In genomic region chr14:63204407-63205280, GRCh38 we compare ENCODE assay signal across 8 cellular contexts. TPM values are rescaled to one million over a fixed set of nuclear protein-coding genes. Genes with fewer than 3 reads are reported as not detected.
A peak's percentile ranks its signal among the peaks of the same experiment; 100 is the strongest.
DNase-seq lines count a peak whose midpoint lies in the region; ATAC-seq, FAIRE-seq and TF ChIP-seq lines count a peak whose summit lies in the region.

TSS of gene RHOJ (plus strand) at chr14:63204443. CDS start at chr14:63204870, 427 bp downstream.

- H3K9me3 ChIP-seq in iPS-20b (ENCODE audit: insufficient read depth, low read depth, low read length) (no peaks in the 10 kb centered on the region), smooth muscle cell (replicated peaks; ENCODE audit: low read depth) (no peaks in the 10 kb centered on the region)

- peak within 1 kb of the TSS; percentile 96 for H2AFZ ChIP-seq in smooth muscle cell (ENCODE audit: low read depth)

- no peak within 1 kb of the TSS for H3K27ac ChIP-seq in iPS-20b (ENCODE audit: low read length)
- H3K27ac ChIP-seq in smooth muscle cell (ENCODE audit: low read depth), result peak within 1 kb of the TSS; percentile 89

- H3K27me3 ChIP-seq in iPS-20b (ENCODE audit: insufficient read depth, low read length) (no peaks in the 10 kb centered on the region), smooth muscle cell (ENCODE audit: low read depth) (no peaks in the 10 kb centered on the region)

- no peak for ATAC-seq in GM18519 (IDR thresholded peaks at IDR 0.05; ENCODE audit: low FRiP score, unreplicated experiment)

- DNase-seq in HTR-8/SVneo (ENCODE audit: insufficient read length, low spot score) (peak; percentile 52), astrocyte of the hippocampus (ENCODE audit: low read depth, low spot score) (peak; percentile 65), smooth muscle cell (lab: John Stamatoyannopoulos, UW; ENCODE audit: unreplicated experiment) (peak; percentile 21), OCI-M1 (lab: John Stamatoyannopoulos, UW) (no peak), DMS 273 (lab: John Stamatoyannopoulos, UW; ENCODE audit: unreplicated experiment) (no peak), NOMO-1 (lab: John Stamatoyannopoulos, UW; ENCODE audit: unreplicated experiment in 2 of 2) (no peak)

- H3K79me2 ChIP-seq in smooth muscle cell (ENCODE audit: low read depth), result no peaks in the 10 kb centered on the region

- no peaks in the 10 kb centered on the region for H4K20me1 ChIP-seq in smooth muscle cell (ENCODE audit: low read depth)

- H3K36me3 ChIP-seq in iPS-20b (ENCODE audit: insufficient read depth, low read depth, low read length) (no peaks in the 10 kb centered on the region), smooth muscle cell (ENCODE audit: low read depth) (no peaks in the 10 kb centered on the region)

- no peak for TF ChIP-seq CTCF in smooth muscle cell (IDR thresholded peaks at IDR 0.05; ENCODE audit: borderline replicate concordance, insufficient read depth, poor library complexity, severe bottlenecking)

- H3K4me3 ChIP-seq in iPS-20b (ENCODE audit: low read length), result peak within 1 kb of the TSS; percentile 56; the same call in 1 of the 2 replicates
- H3K4me3 ChIP-seq in smooth muscle cell, result peak within 1 kb of the TSS; percentile 44

- WGBS in smooth muscle cell (ENCODE audit: low lambda C conversion rate), result 69% methylated on average over 23 of the region's 23 CpGs

- H3K4me1 ChIP-seq in iPS-20b (ENCODE audit: insufficient read depth, low read length) (peaks cover 18% of the 10 kb centered on the region), smooth muscle cell (ENCODE audit: low read depth) (peaks cover 14% of the 10 kb centered on the region)

- FAIRE-seq in HTR-8/SVneo (lab: Jason Lieb, UNC), result no peak

- H3K4me2 ChIP-seq in smooth muscle cell, result peak within 1 kb of the TSS; percentile 85

- peak within 1 kb of the TSS; percentile 37; the same call in 1 of the 2 replicates for H3K9ac ChIP-seq in iPS-20b (ENCODE audit: low read depth, low read length)
- peak within 1 kb of the TSS; percentile 62 for H3K9ac ChIP-seq in smooth muscle cell (ENCODE audit: low read depth)

- H3F3A ChIP-seq in smooth muscle cell (ENCODE audit: low read depth), result peaks cover 20% of the 10 kb centered on the region

RNA-seq across cellular contexts. Expression of gene RHOJ, which starts in this region (rescaled TPM):
- total RNA-seq in smooth muscle cell, result 4.6 and 5.1 TPM in 2 replicates
- 3.4 and 3.7 TPM in 2 replicates for polyA plus RNA-seq in smooth muscle cell

Comparison
In these comparisons a context has a peak if more than half of its experiments do, and no peak if none do; other contexts are left out.
1. DNase-seq: peak in HTR-8/SVneo (single experiment), astrocyte of the hippocampus (single experiment) and smooth muscle cell (single experiment); none in OCI-M1 (single experiment), DMS 273 (single experiment) and NOMO-1 (0 of 2).